2 cellular contexts compared by ENCODE assay signal in genomic region chr18:486929-487328, GRCh38.
TF ChIP-seq lines count a peak whose summit lies in the region.

No MANE protein-coding gene starts in this region.

TF ChIP-seq in IMR-90, 13 proteins besides CTCF, POLR2A, EP300 and RAD21:
- TF ChIP-seq BHLHE40 (IDR thresholded peaks at IDR 0.05; ENCODE audit: low read depth, low read length) (no peak), RFX5 (IDR thresholded peaks at IDR 0.05; ENCODE audit: low read depth, low read length) (no peak), USF2 (IDR thresholded peaks at IDR 0.05; ENCODE audit: low read depth, low read length) (no peak), SMC3 (IDR thresholded peaks at IDR 0.05; ENCODE audit: low read depth, low read length) (no peak), FOS (IDR thresholded peaks at IDR 0.05; ENCODE audit: low read depth, low read length) (no peak), CHD1 (IDR thresholded peaks at IDR 0.05; ENCODE audit: low read depth, low read length) (no peak), NFE2L2 (IDR thresholded peaks at IDR 0.05; ENCODE audit: low read depth, low read length) (no peak), CEBPB (IDR thresholded peaks at IDR 0.05; ENCODE audit: low read depth, low read length) (no peak), RCOR1 (IDR thresholded peaks at IDR 0.05; ENCODE audit: insufficient replicate concordance, low read length) (no peak), MXI1 (IDR thresholded peaks at IDR 0.05; ENCODE audit: borderline replicate concordance, low read depth, low read length) (no peak), MAZ (IDR thresholded peaks at IDR 0.05; ENCODE audit: borderline replicate concordance, low read depth, low read length) (no peak), MAFK (IDR thresholded peaks at IDR 0.05; ENCODE audit: low read depth, low read length) (no peak)
- TF ChIP-seq, protein P1, sequence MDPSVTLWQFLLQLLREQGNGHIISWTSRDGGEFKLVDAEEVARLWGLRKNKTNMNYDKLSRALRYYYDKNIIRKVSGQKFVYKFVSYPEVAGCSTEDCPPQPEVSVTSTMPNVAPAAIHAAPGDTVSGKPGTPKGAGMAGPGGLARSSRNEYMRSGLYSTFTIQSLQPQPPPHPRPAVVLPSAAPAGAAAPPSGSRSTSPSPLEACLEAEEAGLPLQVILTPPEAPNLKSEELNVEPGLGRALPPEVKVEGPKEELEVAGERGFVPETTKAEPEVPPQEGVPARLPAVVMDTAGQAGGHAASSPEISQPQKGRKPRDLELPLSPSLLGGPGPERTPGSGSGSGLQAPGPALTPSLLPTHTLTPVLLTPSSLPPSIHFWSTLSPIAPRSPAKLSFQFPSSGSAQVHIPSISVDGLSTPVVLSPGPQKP (IDR thresholded peaks at IDR 0.05; ENCODE audit: borderline replicate concordance, low read depth, low read length), result no peak

TF ChIP-seq in K562, 482 proteins besides CTCF, POLR2A, EP300 and RAD21:
- TF ChIP-seq JUND (IDR thresholded peaks at IDR 0.05; ENCODE audit: borderline replicate concordance, low read depth, low read length) (no peak), JUND (tag; IDR thresholded peaks at IDR 0.05; ENCODE audit: borderline replicate concordance, low read depth, low read length) (no peak), ZNF277 (CRISPR knock-in tag; IDR thresholded peaks at IDR 0.05; ENCODE audit: borderline replicate concordance) (no peak), CCAR2 (IDR thresholded peaks at IDR 0.05; ENCODE audit: low read depth, low read length) (no peak), ZNF175 (CRISPR knock-in tag; IDR thresholded peaks at IDR 0.05; ENCODE audit: low read depth) (no peak), RBM25 (IDR thresholded peaks at IDR 0.05; ENCODE audit: low read depth, low read length, severe bottlenecking) (peak; percentile 41), ZNF253 (CRISPR knock-in tag; conservative IDR thresholded peaks at IDR 0.05) (no peak), ZNF146 (CRISPR knock-in tag; IDR thresholded peaks at IDR 0.05; ENCODE audit: unreplicated experiment) (peak; percentile 60), ZZZ3 (IDR thresholded peaks at IDR 0.05) (no peak)
TF ChIP-seq in K562: peak in this region for 2.
